ENCODE assay signal across 10 cellular contexts in the genomic region with DNA sequence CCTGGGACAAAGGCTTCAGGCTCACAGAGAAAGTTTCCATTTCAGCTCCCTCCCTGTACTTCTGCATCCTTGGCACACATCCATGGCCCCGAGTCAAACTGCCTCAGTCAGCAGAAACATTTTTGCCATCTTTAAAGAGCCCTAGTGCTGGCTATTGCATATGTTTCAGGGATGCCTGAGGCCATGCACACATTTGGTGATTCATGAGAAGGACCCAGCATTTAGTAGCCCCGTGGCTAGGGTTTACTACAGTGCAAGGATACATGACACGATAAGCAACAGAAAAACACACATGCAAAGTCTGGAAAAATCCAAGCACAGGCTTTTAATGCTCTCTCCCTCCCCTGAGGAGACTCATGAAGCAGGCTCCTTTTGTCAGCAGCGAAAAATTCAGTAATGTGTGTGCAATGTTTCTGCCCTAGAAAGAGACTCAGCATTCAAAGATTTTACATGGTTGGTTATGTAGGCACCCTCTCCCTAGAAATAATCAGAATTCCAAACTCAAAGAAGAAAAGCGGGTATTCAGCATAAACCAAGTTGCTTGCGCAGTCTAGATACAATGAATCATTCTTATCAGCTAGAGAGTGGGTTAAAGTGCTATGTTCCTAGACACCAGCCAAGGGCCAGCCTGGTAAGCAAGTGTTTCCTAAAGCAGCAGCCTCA. TPM values are rescaled to one million over a fixed set of nuclear protein-coding genes. Genes with fewer than 3 reads are reported as not detected.
A peak's percentile ranks its signal among the peaks of the same experiment; 100 is the strongest.
DNase-seq lines count a peak whose midpoint lies in the region; TF ChIP-seq lines count a peak whose summit lies in the region.
"Had no signal": no experiment of that assay in that cellular context is flagged by ENCODE, and none has a peak within 500 bp of the region (broad histone marks: within the 10 kb centered on the region; RNA-seq: fewer than 3 reads in every experiment).

No MANE protein-coding gene starts in this region.

- DNase-seq in COLO829 (ENCODE audit: low spot score): peak; percentile 94
- peak; percentile 46 for DNase-seq in RWPE1 (ENCODE audit: low spot score)
- peak; percentile 75 to 88 for DNase-seq in fibroblast of lung (ENCODE audit: low read depth in 2 of 2)
- DNase-seq in osteocyte (ENCODE audit: extremely low spot score, unreplicated experiment): peak; percentile 89
- DNase-seq in glomerular visceral epithelial cell (ENCODE audit: extremely low spot score): no peak
- DNase-seq in 8988T: no peak
- no peak for DNase-seq in NK-92 (lab: John Stamatoyannopoulos, UW; ENCODE audit: unreplicated experiment)
- DNase-seq in MM.1S: no peak

- H3K79me2 ChIP-seq in fibroblast of lung (ENCODE audit: control insufficient read depth, insufficient read depth, low read length): no peaks in the 10 kb centered on the region
- H3K79me2 ChIP-seq in MM.1S (ENCODE audit: low read length): no peaks in the 10 kb centered on the region

- no peak overlapping the region for H3K4me3 Mint-ChIP-seq in osteocyte (ENCODE audit: unreplicated experiment)

- H3K9me3 Mint-ChIP-seq in osteocyte (ENCODE audit: unreplicated experiment): peaks cover 4% of the 10 kb centered on the region

- H3K9ac ChIP-seq in fibroblast of lung (ENCODE audit: insufficient read depth, low read length) (no peak overlapping the region), MM.1S (ENCODE audit: low read length) (no peak overlapping the region)

- H3K4me2 ChIP-seq in fibroblast of lung (ENCODE audit: extremely low read depth, insufficient read depth, low read length): no peak overlapping the region
- H3K4me2 ChIP-seq in MM.1S (ENCODE audit: low read depth, low read length): no peak overlapping the region

- H3K4me3 ChIP-seq in fibroblast of lung (replicated peaks in 1 of 4; ENCODE audit: control extremely low read depth in 1 of 4, insufficient read depth in 1 of 4, low read depth in 3 of 4, low read length in 4 of 4) (no peak overlapping the region), MM.1S (ENCODE audit: low read length) (no peak overlapping the region)

- H3K36me3 ChIP-seq in fibroblast of lung (ENCODE audit: control insufficient read depth, insufficient read depth, low read length): no peaks in the 10 kb centered on the region
- H3K36me3 ChIP-seq in MM.1S (replicated peaks; ENCODE audit: insufficient read depth, low read length): no peaks in the 10 kb centered on the region

- H3K4me1 ChIP-seq in fibroblast of lung (ENCODE audit: control insufficient read depth, extremely low read depth, insufficient read depth, low read length) (no peaks in the 10 kb centered on the region), MM.1S (ENCODE audit: low read length) (no peaks in the 10 kb centered on the region)

- CTCF ChIA-PET in RWPE1 (lab: Yijun Ruan, JAX): interaction anchor here (0.6 kb wide), 1 partner anchor 14 kb away, joined by 4 read pairs; no protein-coding TSS in a partner anchor

- H3K4me1 Mint-ChIP-seq in osteocyte (ENCODE audit: unreplicated experiment): peaks cover 27% of the 10 kb centered on the region

- H3K27me3 Mint-ChIP-seq in osteocyte (ENCODE audit: unreplicated experiment): peaks cover 8% of the 10 kb centered on the region

- POLR2A ChIA-PET in RWPE1 (lab: Yijun Ruan, JAX; ENCODE audit: low non-redundant PET): no interaction called here

- peak overlapping the region; percentile 82 for H3K27ac Mint-ChIP-seq in osteocyte (ENCODE audit: unreplicated experiment)

- TF ChIP-seq CTCF in RWPE1 (conservative IDR thresholded peaks at IDR 0.05; ENCODE audit: low read depth) (no peak), fibroblast of lung (conservative IDR thresholded peaks at IDR 0.05 in 1 of 2, IDR thresholded peaks at IDR 0.05 in 1 of 2; ENCODE audit: low read depth in 1 of 2, low read length in 2 of 2) (no peak), osteocyte (IDR thresholded peaks at IDR 0.05) (no peak), MM.1S (IDR thresholded peaks at IDR 0.05; ENCODE audit: low read length) (no peak)

- H3K9me3 ChIP-seq in fibroblast of lung (ENCODE audit: control insufficient read depth, insufficient read depth, low read depth, low read length) (no peaks in the 10 kb centered on the region), MM.1S (replicated peaks; ENCODE audit: insufficient read depth, low read length) (no peaks in the 10 kb centered on the region)

- no peaks in the 10 kb centered on the region for H3K9me2 ChIP-seq in MM.1S (replicated peaks; ENCODE audit: insufficient read depth, low read length)

- no peaks in the 10 kb centered on the region for H3K36me3 Mint-ChIP-seq in osteocyte (ENCODE audit: unreplicated experiment)

- no peaks in the 10 kb centered on the region for H4K20me1 ChIP-seq in fibroblast of lung (ENCODE audit: control insufficient read depth, extremely low read depth, insufficient read depth, low read length)
- no peaks in the 10 kb centered on the region for H4K20me1 ChIP-seq in MM.1S (ENCODE audit: insufficient read depth, low read length)

- H2AFZ ChIP-seq in fibroblast of lung (ENCODE audit: low read length) (no peak overlapping the region), MM.1S (ENCODE audit: low read length) (no peak overlapping the region)

- H3K27me3 ChIP-seq in fibroblast of lung (ENCODE audit: control insufficient read depth, insufficient read depth, low read length): no peaks in the 10 kb centered on the region
- no peaks in the 10 kb centered on the region for H3K27me3 ChIP-seq in MM.1S (replicated peaks; ENCODE audit: insufficient read depth, low read length)

- H3K27ac ChIP-seq in RWPE1 (no peak overlapping the region), fibroblast of lung (ENCODE audit: insufficient read depth, low read length) (no peak overlapping the region), MM.1S (ENCODE audit: low read length) (no peak overlapping the region)

- H3F3A ChIP-seq in MM.1S (ENCODE audit: insufficient read depth, low read length): no peaks in the 10 kb centered on the region

RNA-seq across cellular contexts. Expression of gene ACOD1, which starts 17.6 kb away (rescaled TPM):
- total RNA-seq in fibroblast of lung (not detected in 2 replicates), osteocyte (not detected in 2 replicates)
- not detected in 2 replicates for polyA plus RNA-seq in fibroblast of lung
- polyA plus RNA-seq in fibroblast of lung (2012): not detected in 2 replicates
- not detected in 2 replicates for polyA minus RNA-seq in fibroblast of lung (ENCODE audit: low replicate concordance)
- total RNA-seq: left colon, subcutaneous adipose tissue had no signal

RNA-seq across cellular contexts. Expression of gene CLN5, which starts 26.0 kb away (rescaled TPM):
- total RNA-seq in fibroblast of lung (37.8 and 38.0 TPM in 2 replicates), osteocyte (42.3 and 43.3 TPM in 2 replicates)
- 25.3 and 30.0 TPM in 2 replicates for polyA plus RNA-seq in fibroblast of lung
- polyA plus RNA-seq in fibroblast of lung (2012): 20.2 and 20.8 TPM in 2 replicates
- 2.1 and 5.3 TPM in 2 replicates for polyA minus RNA-seq in fibroblast of lung (ENCODE audit: low replicate concordance)

Comparison
In these comparisons a context has a peak if more than half of its experiments do, and no peak if none do; other contexts are left out.
1. DNase-seq: peak in COLO829 (single experiment), RWPE1 (single experiment), fibroblast of lung (2 of 2) and osteocyte (single experiment); none in glomerular visceral epithelial cell (single experiment), 8988T (single experiment), NK-92 (single experiment) and MM.1S (single experiment).